ENCODE assay signal across 1 cellular context in the genomic region with DNA sequence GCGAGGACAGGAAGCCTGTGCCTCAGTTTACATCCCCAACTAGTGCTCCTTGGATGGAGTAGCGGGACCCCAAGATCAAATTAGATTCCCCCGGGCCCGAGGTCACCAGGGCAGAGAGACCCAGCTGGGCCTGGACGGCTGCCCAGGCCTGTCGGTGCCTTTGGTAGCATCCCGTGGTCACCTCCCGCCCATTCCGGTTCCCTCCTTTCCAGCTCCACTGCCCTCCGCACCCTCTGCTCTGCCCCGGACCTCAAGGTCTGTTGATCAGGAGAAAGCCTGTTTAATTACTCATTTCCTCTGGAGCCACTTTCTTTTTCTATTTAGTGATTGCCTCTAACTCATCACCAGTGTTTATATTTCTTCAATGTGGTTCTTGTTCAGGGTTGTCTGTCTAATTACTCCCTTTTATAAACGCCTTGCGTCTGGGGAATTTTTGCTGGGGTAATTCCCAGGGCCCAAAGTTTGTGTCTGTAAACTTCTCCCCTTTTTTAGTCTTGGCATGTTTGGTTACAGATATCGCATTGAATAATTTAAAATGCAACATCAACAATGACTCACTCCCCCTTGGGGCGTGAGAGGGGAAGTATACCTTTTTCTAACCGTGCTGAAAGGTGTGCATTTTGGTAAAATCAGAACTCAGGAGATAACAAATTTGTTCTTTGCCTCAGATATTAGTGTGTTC.
TF ChIP-seq lines count a peak whose summit lies in the region.

No MANE protein-coding gene starts in this region.

TF ChIP-seq in HepG2, 621 proteins besides CTCF, POLR2A, EP300 and RAD21 (continued from another document and continues in another):
- TF ChIP-seq, protein P1, sequence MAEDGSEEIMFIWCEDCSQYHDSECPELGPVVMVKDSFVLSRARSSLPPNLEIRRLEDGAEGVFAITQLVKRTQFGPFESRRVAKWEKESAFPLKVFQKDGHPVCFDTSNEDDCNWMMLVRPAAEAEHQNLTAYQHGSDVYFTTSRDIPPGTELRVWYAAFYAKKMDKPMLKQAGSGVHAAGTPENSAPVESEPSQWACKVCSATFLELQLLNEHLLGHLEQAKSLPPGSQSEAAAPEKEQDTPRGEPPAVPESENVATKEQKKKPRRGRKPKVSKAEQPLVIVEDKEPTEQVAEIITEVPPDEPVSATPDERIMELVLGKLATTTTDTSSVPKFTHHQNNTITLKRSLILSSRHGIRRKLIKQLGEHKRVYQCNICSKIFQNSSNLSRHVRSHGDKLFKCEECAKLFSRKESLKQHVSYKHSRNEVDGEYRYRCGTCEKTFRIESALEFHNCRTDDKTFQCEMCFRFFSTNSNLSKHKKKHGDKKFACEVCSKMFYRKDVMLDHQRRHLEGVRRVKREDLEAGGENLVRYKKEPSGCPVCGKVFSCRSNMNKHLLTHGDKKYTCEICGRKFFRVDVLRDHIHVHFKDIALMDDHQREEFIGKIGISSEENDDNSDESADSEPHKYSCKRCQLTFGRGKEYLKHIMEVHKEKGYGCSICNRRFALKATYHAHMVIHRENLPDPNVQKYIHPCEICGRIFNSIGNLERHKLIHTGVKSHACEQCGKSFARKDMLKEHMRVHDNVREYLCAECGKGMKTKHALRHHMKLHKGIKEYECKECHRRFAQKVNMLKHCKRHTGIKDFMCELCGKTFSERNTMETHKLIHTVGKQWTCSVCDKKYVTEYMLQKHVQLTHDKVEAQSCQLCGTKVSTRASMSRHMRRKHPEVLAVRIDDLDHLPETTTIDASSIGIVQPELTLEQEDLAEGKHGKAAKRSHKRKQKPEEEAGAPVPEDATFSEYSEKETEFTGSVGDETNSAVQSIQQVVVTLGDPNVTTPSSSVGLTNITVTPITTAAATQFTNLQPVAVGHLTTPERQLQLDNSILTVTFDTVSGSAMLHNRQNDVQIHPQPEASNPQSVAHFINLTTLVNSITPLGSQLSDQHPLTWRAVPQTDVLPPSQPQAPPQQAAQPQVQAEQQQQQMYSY (CRISPR knock-in tag; IDR thresholded peaks at IDR 0.05) = peak; percentile 45; the same call in 1 of the 2 replicates
- peak; percentile 35; the same call in 1 of the 2 replicates for TF ChIP-seq KDM2A (CRISPR knock-in tag; IDR thresholded peaks at IDR 0.05; ENCODE audit: borderline replicate concordance, low read depth)
- TF ChIP-seq KLF6 (CRISPR knock-in tag; IDR thresholded peaks at IDR 0.05) = no peak
- TF ChIP-seq, protein P2, sequence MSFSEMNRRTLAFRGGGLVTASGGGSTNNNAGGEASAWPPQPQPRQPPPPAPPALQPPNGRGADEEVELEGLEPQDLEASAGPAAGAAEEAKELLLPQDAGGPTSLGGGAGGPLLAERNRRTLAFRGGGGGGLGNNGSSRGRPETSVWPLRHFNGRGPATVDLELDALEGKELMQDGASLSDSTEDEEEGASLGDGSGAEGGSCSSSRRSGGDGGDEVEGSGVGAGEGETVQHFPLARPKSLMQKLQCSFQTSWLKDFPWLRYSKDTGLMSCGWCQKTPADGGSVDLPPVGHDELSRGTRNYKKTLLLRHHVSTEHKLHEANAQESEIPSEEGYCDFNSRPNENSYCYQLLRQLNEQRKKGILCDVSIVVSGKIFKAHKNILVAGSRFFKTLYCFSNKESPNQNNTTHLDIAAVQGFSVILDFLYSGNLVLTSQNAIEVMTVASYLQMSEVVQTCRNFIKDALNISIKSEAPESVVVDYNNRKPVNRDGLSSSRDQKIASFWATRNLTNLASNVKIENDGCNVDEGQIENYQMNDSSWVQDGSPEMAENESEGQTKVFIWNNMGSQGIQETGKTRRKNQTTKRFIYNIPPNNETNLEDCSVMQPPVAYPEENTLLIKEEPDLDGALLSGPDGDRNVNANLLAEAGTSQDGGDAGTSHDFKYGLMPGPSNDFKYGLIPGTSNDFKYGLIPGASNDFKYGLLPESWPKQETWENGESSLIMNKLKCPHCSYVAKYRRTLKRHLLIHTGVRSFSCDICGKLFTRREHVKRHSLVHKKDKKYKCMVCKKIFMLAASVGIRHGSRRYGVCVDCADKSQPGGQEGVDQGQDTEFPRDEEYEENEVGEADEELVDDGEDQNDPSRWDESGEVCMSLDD (CRISPR knock-in tag; IDR thresholded peaks at IDR 0.05; ENCODE audit: borderline replicate concordance) = no peak
- no peak for TF ChIP-seq AHR (CRISPR knock-in tag; IDR thresholded peaks at IDR 0.05)
- TF ChIP-seq ZNF776 (CRISPR knock-in tag; IDR thresholded peaks at IDR 0.05) = peak; percentile 3; the same call in 1 of the 2 replicates
- TF ChIP-seq NFRKB (IDR thresholded peaks at IDR 0.05) = no peak
- TF ChIP-seq ZNF605 (CRISPR knock-in tag; IDR thresholded peaks at IDR 0.05) = no peak
- 0 out of 2 replicates have a peak, but pooled peaks have one; percentile 11 for TF ChIP-seq ELF3 (CRISPR knock-in tag; IDR thresholded peaks at IDR 0.05)
- peak; percentile 57 for TF ChIP-seq SAP130 (CRISPR knock-in tag; IDR thresholded peaks at IDR 0.05; ENCODE audit: low read depth)
- TF ChIP-seq, protein P3, sequence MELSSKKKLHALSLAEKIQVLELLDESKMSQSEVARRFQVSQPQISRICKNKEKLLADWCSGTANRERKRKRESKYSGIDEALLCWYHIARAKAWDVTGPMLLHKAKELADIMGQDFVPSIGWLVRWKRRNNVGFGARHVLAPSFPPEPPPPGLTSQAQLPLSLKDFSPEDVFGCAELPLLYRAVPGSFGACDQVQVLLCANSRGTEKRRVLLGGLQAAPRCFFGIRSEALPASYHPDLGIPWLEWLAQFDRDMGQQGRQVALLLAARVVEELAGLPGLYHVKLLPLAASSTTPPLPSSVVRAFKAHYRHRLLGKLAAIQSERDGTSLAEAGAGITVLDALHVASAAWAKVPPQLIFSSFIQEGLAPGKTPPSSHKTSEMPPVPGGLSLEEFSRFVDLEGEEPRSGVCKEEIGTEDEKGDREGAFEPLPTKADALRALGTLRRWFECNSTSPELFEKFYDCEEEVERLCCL (CRISPR knock-in tag; IDR thresholded peaks at IDR 0.05; ENCODE audit: borderline replicate concordance) = no peak
- no peak for TF ChIP-seq NFKB2 (CRISPR knock-in tag; IDR thresholded peaks at IDR 0.05; ENCODE audit: borderline replicate concordance)
- no peak for TF ChIP-seq ZNF234 (CRISPR knock-in tag; conservative IDR thresholded peaks at IDR 0.05)
- 0 out of 2 replicates have a peak, but pooled peaks have one; percentile 1 for TF ChIP-seq HIVEP1 (CRISPR knock-in tag; IDR thresholded peaks at IDR 0.05)
- no peak for TF ChIP-seq ZNF276 (CRISPR knock-in tag; IDR thresholded peaks at IDR 0.05; ENCODE audit: low read depth)
- no peak for TF ChIP-seq ZNF205 (CRISPR knock-in tag; IDR thresholded peaks at IDR 0.05)
- no peak for TF ChIP-seq ZNF83 (CRISPR knock-in tag; IDR thresholded peaks at IDR 0.05; ENCODE audit: borderline replicate concordance)
- TF ChIP-seq FOXP4 (CRISPR knock-in tag; IDR thresholded peaks at IDR 0.05) = 0 out of 2 replicates have a peak, but pooled peaks have one; percentile 24
- TF ChIP-seq ZMAT3 (CRISPR knock-in tag; conservative IDR thresholded peaks at IDR 0.05) = 0 out of 2 replicates have a peak, but pooled peaks have one; percentile 15
- TF ChIP-seq NFE2L2 (IDR thresholded peaks at IDR 0.05; ENCODE audit: low read length) = no peak
- no peak for TF ChIP-seq NCOR1 (IDR thresholded peaks at IDR 0.05; ENCODE audit: borderline replicate concordance, low read length)
- no peak for TF ChIP-seq TARDBP (CRISPR knock-in tag; IDR thresholded peaks at IDR 0.05)
- TF ChIP-seq, protein P4, sequence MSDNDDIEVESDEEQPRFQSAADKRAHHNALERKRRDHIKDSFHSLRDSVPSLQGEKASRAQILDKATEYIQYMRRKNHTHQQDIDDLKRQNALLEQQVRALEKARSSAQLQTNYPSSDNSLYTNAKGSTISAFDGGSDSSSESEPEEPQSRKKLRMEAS (IDR thresholded peaks at IDR 0.05) = peak; percentile 31; the same call in 1 of the 2 replicates
- no peak for TF ChIP-seq SSRP1 (CRISPR knock-in tag; IDR thresholded peaks at IDR 0.05)
- peak; percentile 10; the same call in 1 of the 2 replicates for TF ChIP-seq ARID4A (CRISPR knock-in tag; IDR thresholded peaks at IDR 0.05; ENCODE audit: borderline replicate concordance)
- TF ChIP-seq ZNF383 (CRISPR knock-in tag; IDR thresholded peaks at IDR 0.05; ENCODE audit: borderline replicate concordance) = no peak
- TF ChIP-seq ZSCAN5A (CRISPR knock-in tag; IDR thresholded peaks at IDR 0.05; ENCODE audit: borderline replicate concordance) = no peak
- TF ChIP-seq, protein P5, sequence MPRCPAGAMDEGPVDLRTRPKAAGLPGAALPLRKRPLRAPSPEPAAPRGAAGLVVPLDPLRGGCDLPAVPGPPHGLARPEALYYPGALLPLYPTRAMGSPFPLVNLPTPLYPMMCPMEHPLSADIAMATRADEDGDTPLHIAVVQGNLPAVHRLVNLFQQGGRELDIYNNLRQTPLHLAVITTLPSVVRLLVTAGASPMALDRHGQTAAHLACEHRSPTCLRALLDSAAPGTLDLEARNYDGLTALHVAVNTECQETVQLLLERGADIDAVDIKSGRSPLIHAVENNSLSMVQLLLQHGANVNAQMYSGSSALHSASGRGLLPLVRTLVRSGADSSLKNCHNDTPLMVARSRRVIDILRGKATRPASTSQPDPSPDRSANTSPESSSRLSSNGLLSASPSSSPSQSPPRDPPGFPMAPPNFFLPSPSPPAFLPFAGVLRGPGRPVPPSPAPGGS (CRISPR knock-in tag; IDR thresholded peaks at IDR 0.05) = no peak
- TF ChIP-seq, protein P6, sequence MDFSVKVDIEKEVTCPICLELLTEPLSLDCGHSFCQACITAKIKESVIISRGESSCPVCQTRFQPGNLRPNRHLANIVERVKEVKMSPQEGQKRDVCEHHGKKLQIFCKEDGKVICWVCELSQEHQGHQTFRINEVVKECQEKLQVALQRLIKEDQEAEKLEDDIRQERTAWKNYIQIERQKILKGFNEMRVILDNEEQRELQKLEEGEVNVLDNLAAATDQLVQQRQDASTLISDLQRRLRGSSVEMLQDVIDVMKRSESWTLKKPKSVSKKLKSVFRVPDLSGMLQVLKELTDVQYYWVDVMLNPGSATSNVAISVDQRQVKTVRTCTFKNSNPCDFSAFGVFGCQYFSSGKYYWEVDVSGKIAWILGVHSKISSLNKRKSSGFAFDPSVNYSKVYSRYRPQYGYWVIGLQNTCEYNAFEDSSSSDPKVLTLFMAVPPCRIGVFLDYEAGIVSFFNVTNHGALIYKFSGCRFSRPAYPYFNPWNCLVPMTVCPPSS (IDR thresholded peaks at IDR 0.05) = no peak
- TF ChIP-seq ZNF143 (CRISPR knock-in tag; IDR thresholded peaks at IDR 0.05) = no peak
- TF ChIP-seq ZNF431 (CRISPR knock-in tag; IDR thresholded peaks at IDR 0.05; ENCODE audit: borderline replicate concordance, low read depth) = no peak
- peak; percentile 12; the same call in 1 of the 2 replicates for TF ChIP-seq RBFOX2 (IDR thresholded peaks at IDR 0.05; ENCODE audit: low read depth, low read length)
